Comparison of ENCODE assay signal across 8 cellular contexts in genomic region chr1:201537966-201538617, GRCh38. TPM values are rescaled to one million over a fixed set of nuclear protein-coding genes. Genes with fewer than 3 reads are reported as not detected.
A peak's percentile ranks its signal among the peaks of the same experiment; 100 is the strongest.
DNase-seq lines count a peak whose midpoint lies in the region; ATAC-seq, FAIRE-seq and TF ChIP-seq lines count a peak whose summit lies in the region.

No MANE protein-coding gene starts in this region.

- peak overlapping the region; percentile 90 for H3K4me2 ChIP-seq in PC-3 (ENCODE audit: low read length)

- no peak overlapping the region for H3K27ac Mint-ChIP-seq in Calu3 (ENCODE audit: unreplicated experiment)
- peak overlapping the region; percentile 78 for H3K27ac Mint-ChIP-seq in endothelial cell (ENCODE audit: unreplicated experiment)

- peak overlapping the region; percentile 85 for H3K4me3 Mint-ChIP-seq in Calu3 (ENCODE audit: low read depth, unreplicated experiment)
- peak overlapping the region; percentile 91 for H3K4me3 Mint-ChIP-seq in endothelial cell (ENCODE audit: unreplicated experiment)

- no peaks in the 10 kb centered on the region for H3K9me2 ChIP-seq in PC-3 (replicated peaks; ENCODE audit: low read length)

- H2AFZ ChIP-seq in PC-3 (ENCODE audit: low read length) (peak overlapping the region; percentile 94), neuron (ENCODE audit: low read depth, low read length) (peak overlapping the region; percentile 76)

- CTCF ChIA-PET in Calu3 (lab: Charles Lee) (interaction anchor here (0.8 to 1.5 kb wide), 4 partner anchors 14 to 57 kb away, joined by 3 to 10 read pairs (median 4); no protein-coding TSS in a partner anchor), PC-3 (lab: Charles Lee) (no interaction called here)

- H3K4me1 ChIP-seq in PC-3 (ENCODE audit: insufficient read depth, low read length): peaks cover 31% of the 10 kb centered on the region
- peaks cover 20% of the 10 kb centered on the region for H3K4me1 ChIP-seq in neuron (ENCODE audit: insufficient read depth, low read length)

- DNase-seq in Calu3: no peak
- DNase-seq in PC-3: peak; percentile 35
- peak; percentile 39 for DNase-seq in endothelial cell (ENCODE audit: low spot score)
- DNase-seq in frontal cortex (ENCODE audit: low spot score in 2 of 2): no peak
- DNase-seq in NCI-H1105 treated with DMSO at 0.1 percent for 48 hours (lab: John Stamatoyannopoulos, UW): no peak
- DNase-seq in inferior parietal cortex (ENCODE audit: extremely low spot score): no peak

- POLR2A ChIA-PET in PC-3 (lab: Charles Lee; ENCODE audit: unreplicated experiment): no interaction called here

- intact Hi-C loops in Calu3 (cut with micrococcal nuclease; ENCODE audit: unreplicated experiment): no loop called here
- intact Hi-C loops in PC-3 (cut with micrococcal nuclease): no loop called here

- peaks cover 26% of the 10 kb centered on the region for H3K36me3 Mint-ChIP-seq in Calu3 (ENCODE audit: insufficient read depth, unreplicated experiment)
- peaks cover 4% of the 10 kb centered on the region for H3K36me3 Mint-ChIP-seq in endothelial cell (ENCODE audit: low read depth, unreplicated experiment)

- no peak for ATAC-seq in PC-3
- ATAC-seq in GM21526 (IDR thresholded peaks at IDR 0.05; ENCODE audit: low FRiP score, unreplicated experiment): no peak

- peak overlapping the region; percentile 32; the same call in 1 of the 2 replicates for H3K9ac ChIP-seq in PC-3 (ENCODE audit: low read length)

- H3K9me3 ChIP-seq in PC-3 (ENCODE audit: low read length) (no peaks in the 10 kb centered on the region), neuron (ENCODE audit: low read length) (no peaks in the 10 kb centered on the region)

- no peaks in the 10 kb centered on the region for H3K79me2 ChIP-seq in PC-3 (ENCODE audit: low read length)

- no peaks in the 10 kb centered on the region for H4K20me1 ChIP-seq in PC-3 (ENCODE audit: low read length)

- H3K27me3 ChIP-seq in PC-3 (ENCODE audit: low read length) (no peaks in the 10 kb centered on the region), neuron (ENCODE audit: insufficient read depth, low read length) (peaks cover 62% of the 10 kb centered on the region)

- H3K36me3 ChIP-seq in PC-3 (ENCODE audit: low read depth, low read length) (no peaks in the 10 kb centered on the region), neuron (ENCODE audit: insufficient read depth, low read length) (no peaks in the 10 kb centered on the region)

- no peaks in the 10 kb centered on the region for H3F3A ChIP-seq in PC-3 (ENCODE audit: low read length, unreplicated experiment)

- no TSS peak for BruUV-seq in Calu3 (replicated peaks; lab: Mats Ljungman, UMichigan)
- BruUV-seq in PC-3 (replicated peaks; lab: Mats Ljungman, UMichigan): no TSS peak

- no peak for TF ChIP-seq CTCF in Calu3 (IDR thresholded peaks at IDR 0.05; ENCODE audit: unreplicated experiment)
- TF ChIP-seq CTCF in PC-3 (conservative IDR thresholded peaks at IDR 0.05; ENCODE audit: low read depth, low read length): no peak
- no peak for TF ChIP-seq CTCF in endothelial cell (IDR thresholded peaks at IDR 0.05; ENCODE audit: unreplicated experiment)

- H3K27me3 Mint-ChIP-seq in Calu3 (ENCODE audit: unreplicated experiment) (no peaks in the 10 kb centered on the region), endothelial cell (ENCODE audit: unreplicated experiment) (peaks cover 11% of the 10 kb centered on the region)

- FAIRE-seq in frontal cortex (lab: Jason Lieb, UNC): no peak

- peak overlapping the region; percentile 79 for H3K4me3 ChIP-seq in PC-3 (ENCODE audit: low read length)
- H3K4me3 ChIP-seq in neuron (ENCODE audit: low read length): peak overlapping the region; percentile 53

- peaks cover 64% of the 10 kb centered on the region for H3K4me1 Mint-ChIP-seq in Calu3 (ENCODE audit: low read depth, unreplicated experiment)
- peaks cover 43% of the 10 kb centered on the region for H3K4me1 Mint-ChIP-seq in endothelial cell (ENCODE audit: unreplicated experiment)

- no peak overlapping the region for H3K27ac ChIP-seq in PC-3 (ENCODE audit: low read length)

- H3K9me3 Mint-ChIP-seq in Calu3 (ENCODE audit: low read depth, unreplicated experiment) (no peaks in the 10 kb centered on the region), endothelial cell (ENCODE audit: unreplicated experiment) (no peaks in the 10 kb centered on the region)

RNA-seq across cellular contexts. Expression of gene NAV1, which starts 0.8 kb away (rescaled TPM):
- 13.1 and 24.8 TPM in 2 replicates for total RNA-seq in Calu3 (2022)
- total RNA-seq in PC-3 (2014; rRNA removed): 2.6 and 6.5 TPM in 2 replicates
- 101 TPM for total RNA-seq in endothelial cell (ENCODE audit: unreplicated experiment)
- 33.8 TPM for total RNA-seq in frontal cortex

RNA-seq across cellular contexts. Expression of gene CSRP1, which starts 31.2 kb away (rescaled TPM):
- total RNA-seq in Calu3 (2022): 69.9 and 73.5 TPM in 2 replicates
- total RNA-seq in PC-3 (2014; rRNA removed): 147 and 189 TPM in 2 replicates
- 111 TPM for total RNA-seq in endothelial cell (ENCODE audit: unreplicated experiment)
- 12.2 TPM for total RNA-seq in frontal cortex

Comparison
In these comparisons a context has a peak if more than half of its experiments do, and no peak if none do; other contexts are left out.
1. DNase-seq: peak in PC-3 (single experiment) and endothelial cell (single experiment); none in Calu3 (single experiment), frontal cortex (0 of 2), NCI-H1105 treated with DMSO at 0.1 percent for 48 hours (single experiment) and inferior parietal cortex (single experiment).